In genomic region chr5:55308254-55308836, GRCh38 we compare ENCODE assay signal across 8 cellular contexts. TPM values are rescaled to one million over a fixed set of nuclear protein-coding genes. Genes with fewer than 3 reads are reported as not detected.
DNase-seq lines count a peak whose midpoint lies in the region; ATAC-seq and TF ChIP-seq lines count a peak whose summit lies in the region.

No MANE protein-coding gene starts in this region.

- peaks cover 10% of the 10 kb centered on the region for H3K36me3 Mint-ChIP-seq in effector memory CD8-positive, alpha-beta T cell (ENCODE audit: insufficient read depth)
- H3K36me3 Mint-ChIP-seq in naive B cell (no peaks in the 10 kb centered on the region), type B pancreatic cell (peaks cover 10% of the 10 kb centered on the region)
- H3K36me3 Mint-ChIP-seq in T-helper 2 cell treated with Interferon-gamma antibody and Interleukin-4, amounts not matched to agents 5 μg/mL and 100 μg/mL, for 36 hours (ENCODE audit: low read depth) = peaks cover 18% of the 10 kb centered on the region

- no peak overlapping the region for H3K27ac Mint-ChIP-seq in effector memory CD8-positive, alpha-beta T cell
- no peak overlapping the region for H3K27ac Mint-ChIP-seq in naive B cell
- H3K27ac Mint-ChIP-seq in type B pancreatic cell = no peak overlapping the region
- no peak overlapping the region for H3K27ac Mint-ChIP-seq in T-helper 2 cell treated with Interferon-gamma antibody and Interleukin-4, amounts not matched to agents 5 μg/mL and 100 μg/mL, for 36 hours

- H3K9me3 Mint-ChIP-seq in effector memory CD8-positive, alpha-beta T cell = no peaks in the 10 kb centered on the region
- peaks cover 0 to 2% (median 0%) of the 10 kb centered on the region in 7 donors for H3K9me3 Mint-ChIP-seq in naive B cell
- H3K9me3 Mint-ChIP-seq in type B pancreatic cell = no peaks in the 10 kb centered on the region
- no peaks in the 10 kb centered on the region for H3K9me3 Mint-ChIP-seq in T-helper 2 cell treated with Interferon-gamma antibody and Interleukin-4, amounts not matched to agents 5 μg/mL and 100 μg/mL, for 36 hours

- no peaks in the 10 kb centered on the region for H3K27me3 Mint-ChIP-seq in effector memory CD8-positive, alpha-beta T cell
- H3K27me3 Mint-ChIP-seq in naive B cell (no peaks in the 10 kb centered on the region), type B pancreatic cell (no peaks in the 10 kb centered on the region)
- no peaks in the 10 kb centered on the region for H3K27me3 Mint-ChIP-seq in T-helper 2 cell treated with Interferon-gamma antibody and Interleukin-4, amounts not matched to agents 5 μg/mL and 100 μg/mL, for 36 hours (ENCODE audit: low read depth)

- peaks cover 14 to 19% of the 10 kb centered on the region in 2 donors for H3K4me1 Mint-ChIP-seq in effector memory CD8-positive, alpha-beta T cell (ENCODE audit: low read depth in 2 of 2)
- H3K4me1 Mint-ChIP-seq in naive B cell (peaks cover 20 to 32% (median 29%) of the 10 kb centered on the region in 3 donors), type B pancreatic cell (ENCODE audit: unreplicated experiment) (peaks cover 11% of the 10 kb centered on the region)
- peaks cover 17% of the 10 kb centered on the region for H3K4me1 Mint-ChIP-seq in T-helper 2 cell treated with Interferon-gamma antibody and Interleukin-4, amounts not matched to agents 5 μg/mL and 100 μg/mL, for 36 hours (ENCODE audit: low read depth)

- DNase-seq in NCI-H524 (lab: John Stamatoyannopoulos, UW) (peak; percentile 4 to 30), NCI-H524 treated with DMSO at 0.1 percent for 48 hours (lab: John Stamatoyannopoulos, UW) (no peak), RPMI8226 (peak; percentile 30), naive B cell (no peak), type B pancreatic cell (ENCODE audit: extremely low spot score, unreplicated experiment) (no peak)
- DNase-seq in effector memory CD8-positive, alpha-beta T cell = peak in 1 of 3 experiments; percentile 5
- DNase-seq in T-helper 2 cell treated with Interferon-gamma antibody and Interleukin-4, amounts not matched to agents 5 μg/mL and 100 μg/mL, for 36 hours (ENCODE audit: low spot score) = no peak

- ATAC-seq in HG02623 (IDR thresholded peaks at IDR 0.05; ENCODE audit: unreplicated experiment) (peak; percentile 1), naive B cell (ENCODE audit: low read depth in 2 of 2) (peak; percentile 20 to 22)
- ATAC-seq in effector memory CD8-positive, alpha-beta T cell (replicated peaks) = peak; percentile 1

- no peak overlapping the region for H3K4me3 Mint-ChIP-seq in effector memory CD8-positive, alpha-beta T cell
- no peak overlapping the region for H3K4me3 Mint-ChIP-seq in naive B cell
- H3K4me3 Mint-ChIP-seq in type B pancreatic cell = no peak overlapping the region
- no peak overlapping the region for H3K4me3 Mint-ChIP-seq in T-helper 2 cell treated with Interferon-gamma antibody and Interleukin-4, amounts not matched to agents 5 μg/mL and 100 μg/mL, for 36 hours

- TF ChIP-seq CTCF in type B pancreatic cell (conservative IDR thresholded peaks at IDR 0.05) = no peak

RNA-seq across cellular contexts. Expression of gene MTREX, which starts 0.6 kb away (rescaled TPM):
- 10 to 100 TPM; 15.7 to 32.8 (median 25.5) TPM for polyA plus RNA-seq in naive B cell (ENCODE audit: low read depth in 6 of 6)
- total RNA-seq in type B pancreatic cell (ENCODE audit: low replicate concordance) = 66.0 and 77.5 TPM in 2 replicates

RNA-seq across cellular contexts. Expression of gene DHX29, which starts 0.9 kb away (rescaled TPM):
- 10 to 100 TPM in 5 of 6 donors, 1 to 10 TPM in 1; 7.0 to 19.5 (median 15.3) TPM for polyA plus RNA-seq in naive B cell (ENCODE audit: low read depth in 6 of 6)
- total RNA-seq in type B pancreatic cell (ENCODE audit: low replicate concordance) = 21.7 and 24.0 TPM in 2 replicates

Comparison
In these comparisons a context has a peak if more than half of its experiments do, and no peak if none do; other contexts are left out.
1. DNase-seq: peak in NCI-H524 (2 of 2) and RPMI8226 (single experiment); none in NCI-H524 treated with DMSO at 0.1 percent for 48 hours (single experiment), naive B cell (single experiment), type B pancreatic cell (single experiment) and T-helper 2 cell treated with Interferon-gamma antibody and Interleukin-4, amounts not matched to agents 5 μg/mL and 100 μg/mL, for 36 hours (single experiment).
2. Peak in every context shown above with its lines, with median percentiles within 50 percentile points of each other: ATAC-seq.